Comparison of ENCODE assay signal across 1 cellular context in the genomic region with DNA sequence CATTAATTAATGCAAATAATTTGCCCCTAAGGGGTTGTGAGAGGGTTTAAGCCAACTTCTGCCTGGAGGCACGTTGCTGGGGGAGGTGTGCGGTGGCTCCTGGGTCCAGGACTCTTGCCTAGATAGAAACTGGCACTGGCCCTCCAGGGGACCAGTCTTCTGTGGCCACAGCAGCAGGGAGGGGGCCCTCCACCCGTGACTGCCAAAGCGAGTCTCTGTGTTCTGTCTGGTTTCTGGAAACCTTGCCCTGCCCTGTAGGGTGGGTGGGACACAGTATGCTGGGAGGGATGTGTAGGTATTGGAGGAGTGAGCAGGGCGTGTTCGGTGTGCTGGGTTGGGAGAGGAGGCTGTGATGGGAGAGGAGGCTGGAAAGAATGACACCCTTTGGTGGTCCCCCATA.
TF ChIP-seq lines count a peak whose summit lies in the region.

No MANE protein-coding gene starts in this region.

TF ChIP-seq in SK-N-SH, 30 proteins besides CTCF, POLR2A, EP300 and RAD21 (continued from another document):
- TF ChIP-seq, protein P1, sequence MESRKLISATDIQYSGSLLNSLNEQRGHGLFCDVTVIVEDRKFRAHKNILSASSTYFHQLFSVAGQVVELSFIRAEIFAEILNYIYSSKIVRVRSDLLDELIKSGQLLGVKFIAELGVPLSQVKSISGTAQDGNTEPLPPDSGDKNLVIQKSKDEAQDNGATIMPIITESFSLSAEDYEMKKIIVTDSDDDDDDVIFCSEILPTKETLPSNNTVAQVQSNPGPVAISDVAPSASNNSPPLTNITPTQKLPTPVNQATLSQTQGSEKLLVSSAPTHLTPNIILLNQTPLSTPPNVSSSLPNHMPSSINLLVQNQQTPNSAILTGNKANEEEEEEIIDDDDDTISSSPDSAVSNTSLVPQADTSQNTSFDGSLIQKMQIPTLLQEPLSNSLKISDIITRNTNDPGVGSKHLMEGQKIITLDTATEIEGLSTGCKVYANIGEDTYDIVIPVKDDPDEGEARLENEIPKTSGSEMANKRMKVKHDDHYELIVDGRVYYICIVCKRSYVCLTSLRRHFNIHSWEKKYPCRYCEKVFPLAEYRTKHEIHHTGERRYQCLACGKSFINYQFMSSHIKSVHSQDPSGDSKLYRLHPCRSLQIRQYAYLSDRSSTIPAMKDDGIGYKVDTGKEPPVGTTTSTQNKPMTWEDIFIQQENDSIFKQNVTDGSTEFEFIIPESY (IDR thresholded peaks at IDR 0.05; ENCODE audit: borderline replicate concordance, low read depth) = no peak
- TF ChIP-seq, protein P2, sequence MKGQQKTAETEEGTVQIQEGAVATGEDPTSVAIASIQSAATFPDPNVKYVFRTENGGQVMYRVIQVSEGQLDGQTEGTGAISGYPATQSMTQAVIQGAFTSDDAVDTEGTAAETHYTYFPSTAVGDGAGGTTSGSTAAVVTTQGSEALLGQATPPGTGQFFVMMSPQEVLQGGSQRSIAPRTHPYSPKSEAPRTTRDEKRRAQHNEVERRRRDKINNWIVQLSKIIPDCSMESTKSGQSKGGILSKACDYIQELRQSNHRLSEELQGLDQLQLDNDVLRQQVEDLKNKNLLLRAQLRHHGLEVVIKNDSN (IDR thresholded peaks at IDR 0.05; ENCODE audit: borderline replicate concordance, low read depth) = no peak
- TF ChIP-seq MEF2A (IDR thresholded peaks at IDR 0.05; ENCODE audit: borderline replicate concordance, low read depth) = no peak
- TF ChIP-seq, protein P3, sequence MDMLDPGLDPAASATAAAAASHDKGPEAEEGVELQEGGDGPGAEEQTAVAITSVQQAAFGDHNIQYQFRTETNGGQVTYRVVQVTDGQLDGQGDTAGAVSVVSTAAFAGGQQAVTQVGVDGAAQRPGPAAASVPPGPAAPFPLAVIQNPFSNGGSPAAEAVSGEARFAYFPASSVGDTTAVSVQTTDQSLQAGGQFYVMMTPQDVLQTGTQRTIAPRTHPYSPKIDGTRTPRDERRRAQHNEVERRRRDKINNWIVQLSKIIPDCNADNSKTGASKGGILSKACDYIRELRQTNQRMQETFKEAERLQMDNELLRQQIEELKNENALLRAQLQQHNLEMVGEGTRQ (IDR thresholded peaks at IDR 0.05; ENCODE audit: borderline replicate concordance, low read depth, low read length) = no peak
- TF ChIP-seq GABPA (IDR thresholded peaks at IDR 0.05; ENCODE audit: low read depth) = no peak
